ENCODE assay signal across 8 cellular contexts in genomic region chr3:45689787-45690145, GRCh38. TPM values are rescaled to one million over a fixed set of nuclear protein-coding genes. Genes with fewer than 3 reads are reported as not detected.
DNase-seq lines count a peak whose midpoint lies in the region; ATAC-seq and TF ChIP-seq lines count a peak whose summit lies in the region.

No MANE protein-coding gene starts in this region.

- DNase-seq in GM23248 (peak; percentile 43), T-cell (no peak), fibroblast of pulmonary artery (ENCODE audit: low read depth) (no peak), retinal pigment epithelial cell (ENCODE audit: low read depth) (no peak), T-helper 9 cell (no peak), H4 (ENCODE audit: low spot score) (no peak), amygdala (lab: John Stamatoyannopoulos, UW) (no peak), UCSD-AML1 (lab: John Stamatoyannopoulos, UW; ENCODE audit: unreplicated experiment) (no peak)

- peaks cover 65 to 68% (median 67%) of the 10 kb centered on the region in 3 donors for H3K4me1 Mint-ChIP-seq in T-cell

- peaks cover 3% of the 10 kb centered on the region in 2 donors for H3K27me3 Mint-ChIP-seq in T-cell

- peak overlapping the region; percentile 73 to 89 (median 89) for H3K4me3 Mint-ChIP-seq in T-cell

- CTCF ChIA-PET in T-cell (lab: Charles Lee) = interaction anchor here in 1 of 2 donors (0.7 to 2.3 kb wide), 3 partner anchors 29 to 653 kb away, joined by 3 to 14 read pairs (median 4); no protein-coding TSS in a partner anchor

- peaks cover 13% of the 10 kb centered on the region for H3K36me3 Mint-ChIP-seq in T-cell

- H3K27ac ChIP-seq in GM23248 = peak overlapping the region; percentile 86

- no peaks in the 10 kb centered on the region for H3K9me3 Mint-ChIP-seq in T-cell

- peaks cover 7% of the 10 kb centered on the region; the same call in 1 of the 2 replicates for H4K20me1 ChIP-seq in GM23248 (ENCODE audit: insufficient read depth)

- H3K79me2 ChIP-seq in GM23248 (ENCODE audit: insufficient read depth) = peaks cover 54% of the 10 kb centered on the region

- H3K9me2 ChIP-seq in GM23248 (ENCODE audit: insufficient read depth) = no peaks in the 10 kb centered on the region

- H3F3A ChIP-seq in GM23248 (ENCODE audit: insufficient read depth) = peaks cover 19% of the 10 kb centered on the region

- POLR2A ChIA-PET in T-cell (lab: Charles Lee) = interaction anchor here in 1 of 2 donors (1.4 kb wide), 1 partner anchor 13 kb away, joined by 3 read pairs; no protein-coding TSS in a partner anchor

- in situ Hi-C loops in GM23248 (cut with MboI) = no loop called here

- WGBS in GM23248 (ENCODE audit: low coverage in 1 of 2, low lambda C conversion rate in 2 of 2, missing lambda C conversion rate in 2 of 2), 2 experiments = 2 to 3% methylated on average over 8 of the region's 8 CpGs

- H3K4me2 ChIP-seq in GM23248 (ENCODE audit: unreplicated experiment) = peak overlapping the region; percentile 94

- no peak for ATAC-seq in T-cell (replicated peaks in 1 of 4)

- H2AFZ ChIP-seq in GM23248 = peak overlapping the region; percentile 81

- no peaks in the 10 kb centered on the region for H3K27me3 ChIP-seq in GM23248 (replicated peaks; ENCODE audit: insufficient read depth)

- H3K4me1 ChIP-seq in GM23248 (ENCODE audit: insufficient read depth) = peaks cover 22% of the 10 kb centered on the region

- peak overlapping the region; percentile 92 for H3K4me3 ChIP-seq in GM23248
- H3K4me3 ChIP-seq in fibroblast of pulmonary artery (replicated peaks; ENCODE audit: low read depth, low read length) = peak overlapping the region; percentile 62
- H3K4me3 ChIP-seq in retinal pigment epithelial cell (ENCODE audit: low read length) = peak overlapping the region; percentile 87

- no peak for TF ChIP-seq CTCF in fibroblast of pulmonary artery (IDR thresholded peaks at IDR 0.05; ENCODE audit: low read length, missing control alignments)
- TF ChIP-seq CTCF in retinal pigment epithelial cell (conservative IDR thresholded peaks at IDR 0.05; ENCODE audit: low read depth, low read length) = no peak

- H3K9me3 ChIP-seq in GM23248 (ENCODE audit: low read depth) = no peaks in the 10 kb centered on the region

- no peaks in the 10 kb centered on the region for H3K36me3 ChIP-seq in GM23248 (ENCODE audit: low read depth)

- H3K9ac ChIP-seq in GM23248 = peak overlapping the region; percentile 96

- H3K27ac Mint-ChIP-seq in T-cell = peak overlapping the region; percentile 98 to 99

RNA-seq across cellular contexts. Expression of gene SACM1L, which starts 0.6 kb away (rescaled TPM):
- total RNA-seq in GM23248 (2014; rRNA removed; shearing (Covaris generic)) = 33.9 and 41.7 TPM in 2 replicates
- polyA plus RNA-seq in GM23248 (2016; fragmentation: Nextera tagmentation; extraction: Ambion mirVana) = 30.6 and 33.6 TPM in 2 replicates
- total RNA-seq in T-cell = 10 to 100 TPM; 62.8 to 81.5 (median 69.1) TPM
- 16.3 and 23.0 TPM in 2 replicates for total RNA-seq in H4 (2014; rRNA removed; shearing (Covaris generic))
